11 cellular contexts compared by ENCODE assay signal in genomic region chr5:71922584-71923106, GRCh38.
DNase-seq lines count a peak whose midpoint lies in the region; ATAC-seq, FAIRE-seq and TF ChIP-seq lines count a peak whose summit lies in the region.
"Had no signal": no experiment of that assay in that cellular context is flagged by ENCODE, and none has a peak within 500 bp of the region (broad histone marks: within the 10 kb centered on the region; RNA-seq: fewer than 3 reads in every experiment).

No MANE protein-coding gene starts in this region.

- peak overlapping the region; percentile 71 for H3K27ac Mint-ChIP-seq in MCF 10A (ENCODE audit: low read depth, unreplicated experiment)
- H3K27ac Mint-ChIP-seq: CD4-positive, alpha-beta memory T cell had no signal

- H3K27ac ChIP-seq in colonic mucosa: no peak overlapping the region

- H3K4me3 Mint-ChIP-seq in MCF 10A (ENCODE audit: unreplicated experiment): no peak overlapping the region
- H3K4me3 Mint-ChIP-seq: CD4-positive, alpha-beta memory T cell had no signal

- H3K9me3 ChIP-seq in Loucy (ENCODE audit: insufficient read depth, low read depth, low read length) (no peaks in the 10 kb centered on the region), colonic mucosa (no peaks in the 10 kb centered on the region)

- no peaks in the 10 kb centered on the region for H3K9me2 ChIP-seq in Loucy (replicated peaks; ENCODE audit: low read depth, low read length)

- H3K36me3 Mint-ChIP-seq in MCF 10A (ENCODE audit: insufficient read depth, unreplicated experiment): no peaks in the 10 kb centered on the region
- H3K36me3 Mint-ChIP-seq: CD4-positive, alpha-beta memory T cell had no signal

- DNase-seq in AG08395 (ENCODE audit: low spot score) (peak; percentile 59), MCF 10A (ENCODE audit: unreplicated experiment) (peak; percentile 91), colonic mucosa (no peak), NCI-H2081 (lab: John Stamatoyannopoulos, UW) (no peak), foreskin melanocyte (no peak)
- DNase-seq: CD4-positive, alpha-beta memory T cell; nucleus accumbens had no signal

- H3F3A ChIP-seq in Loucy (ENCODE audit: low read depth): no peaks in the 10 kb centered on the region

- FAIRE-seq in islet of Langerhans (lab: Jason Lieb, UNC): peak; percentile 45
- FAIRE-seq: endometrium had no signal

- no peak for TF ChIP-seq CTCF in Loucy (conservative IDR thresholded peaks at IDR 0.05; ENCODE audit: low read length)
- no peak for TF ChIP-seq CTCF in MCF 10A (IDR thresholded peaks at IDR 0.05; ENCODE audit: unreplicated experiment)
- TF ChIP-seq CTCF in colonic mucosa (IDR thresholded peaks at IDR 0.05): no peak

- CTCF ChIA-PET in MCF 10A (lab: Yijun Ruan, JAX): interaction anchor here (0.6 to 1.3 kb wide), 13 partner anchors 10 to 326 kb away, joined by 3 to 5 read pairs (median 3); no protein-coding TSS in a partner anchor

- no peaks in the 10 kb centered on the region for H3K79me2 ChIP-seq in Loucy (ENCODE audit: insufficient read depth, low read length)

- no peak overlapping the region for H3K4me3 ChIP-seq in Loucy (ENCODE audit: low read length, poor library complexity, severe bottlenecking)
- H3K4me3 ChIP-seq in colonic mucosa: no peak overlapping the region

- POLR2A ChIA-PET in MCF 10A (lab: Yijun Ruan, JAX): interaction anchor here (0.6 to 1.2 kb wide), 7 partner anchors 11 to 385 kb away, joined by 3 to 4 read pairs (median 3); no protein-coding TSS in a partner anchor

- no peaks in the 10 kb centered on the region for H3K36me3 ChIP-seq in Loucy (ENCODE audit: insufficient read depth, low read length)
- no peaks in the 10 kb centered on the region for H3K36me3 ChIP-seq in colonic mucosa

- no TSS peak for BruUV-seq in MCF 10A (replicated peaks; lab: Mats Ljungman, UMichigan)

- H3K9ac ChIP-seq in Loucy (ENCODE audit: low read depth, low read length, poor library complexity, severe bottlenecking) (no peak overlapping the region), colonic mucosa (ENCODE audit: low read depth in 2 of 2, low read length in 2 of 2) (no peak overlapping the region)

- H3K9me3 Mint-ChIP-seq in MCF 10A (ENCODE audit: unreplicated experiment): peaks cover 7% of the 10 kb centered on the region

- intact Hi-C loops in MCF 10A (cut with micrococcal nuclease) (loop anchor here (1.0 to 2.0 kb wide), 2 partner anchors 93 to 140 kb away; no protein-coding TSS in a partner anchor), colonic mucosa (cut with DNase I) (no loop called here)

- H3K27me3 ChIP-seq in Loucy (ENCODE audit: insufficient read depth, low read length, poor library complexity, severe bottlenecking) (peaks cover 18% of the 10 kb centered on the region), colonic mucosa (no peaks in the 10 kb centered on the region)

- H3K27me3 Mint-ChIP-seq in MCF 10A (ENCODE audit: insufficient read depth, unreplicated experiment): no peaks in the 10 kb centered on the region

- H3K4me2 ChIP-seq in Loucy (ENCODE audit: low read depth, low read length, poor library complexity, severe bottlenecking): no peak overlapping the region

- H3K4me1 ChIP-seq in Loucy (ENCODE audit: insufficient read depth, low read length, poor library complexity, severe bottlenecking) (no peaks in the 10 kb centered on the region), colonic mucosa (no peaks in the 10 kb centered on the region)

- H2AFZ ChIP-seq in Loucy (ENCODE audit: low read length): peak overlapping the region; percentile 92

- H4K20me1 ChIP-seq in Loucy (ENCODE audit: insufficient read depth, low read length, poor library complexity, severe bottlenecking): no peaks in the 10 kb centered on the region

- H3K4me1 Mint-ChIP-seq in MCF 10A (ENCODE audit: insufficient read depth, unreplicated experiment): peaks cover 26% of the 10 kb centered on the region
- H3K4me1 Mint-ChIP-seq: CD4-positive, alpha-beta memory T cell had no signal

- ATAC-seq in HG03460 (IDR thresholded peaks at IDR 0.05; ENCODE audit: unreplicated experiment): no peak

Comparison
In these comparisons a context has a peak if more than half of its experiments do, and no peak if none do; other contexts are left out.
1. DNase-seq: peak in AG08395 (single experiment) and MCF 10A (single experiment); none in colonic mucosa (single experiment), NCI-H2081 (0 of 2) and foreskin melanocyte (single experiment).